ENCODE assay signal across 8 cellular contexts in genomic region chr14:94355191-94355794, GRCh38. TPM values are rescaled to one million over a fixed set of nuclear protein-coding genes. Genes with fewer than 3 reads are reported as not detected.
DNase-seq lines count a peak whose midpoint lies in the region; ATAC-seq and TF ChIP-seq lines count a peak whose summit lies in the region.

No MANE protein-coding gene starts in this region.

- ATAC-seq in left lobe of liver = peak; percentile 93

- intact Hi-C loops in vagina (cut with DNase I) = no loop called here

- H3K4me3 ChIP-seq in AG09309 (ENCODE audit: control insufficient read depth, low read depth, low read length) (no peak overlapping the region), HAP-1 (no peak overlapping the region), vagina (no peak overlapping the region)

- H3K9me3 ChIP-seq in HAP-1 = no peaks in the 10 kb centered on the region
- no peaks in the 10 kb centered on the region for H3K9me3 ChIP-seq in vagina

- H3K36me3 ChIP-seq in HAP-1 (replicated peaks) (no peaks in the 10 kb centered on the region), vagina (no peaks in the 10 kb centered on the region)

- H3K27me3 ChIP-seq in HAP-1 (ENCODE audit: low read depth) (no peaks in the 10 kb centered on the region), vagina (no peaks in the 10 kb centered on the region)

- H3K4me1 ChIP-seq in HAP-1 (peaks cover 16% of the 10 kb centered on the region), vagina (peaks cover 5% of the 10 kb centered on the region)

- in situ Hi-C loops in HAP-1 (cut with MboI; ENCODE audit: low sequenced_read_pairs) = no loop called here

- no peak for TF ChIP-seq POLR2A in vagina (IDR thresholded peaks at IDR 0.05)

- TF ChIP-seq CTCF in AG09309 (IDR thresholded peaks at IDR 0.05; ENCODE audit: control insufficient read depth, insufficient read depth, low read depth, low read length, missing control alignments) (peak; percentile 68), vagina (IDR thresholded peaks at IDR 0.05) (peak; percentile 11 to 48 (median 37))

- DNase-seq in AG09309 (ENCODE audit: low read depth) (no peak), HAP-1 (ENCODE audit: low spot score in 2 of 2) (peak; percentile 70 to 77), brain pericyte (ENCODE audit: low read depth, low spot score) (peak; percentile 43), left lobe of liver (ENCODE audit: low spot score) (peak; percentile 86), vagina (ENCODE audit: extremely low spot score in 2 of 2) (peak in 1 of 2 donors; percentile 85), NCI-H774 (lab: John Stamatoyannopoulos, UW) (no peak), DMS114 treated with DMSO at 0.1 percent for 48 hours (lab: John Stamatoyannopoulos, UW; ENCODE audit: unreplicated experiment) (no peak), retina (no peak)

- H3K27ac ChIP-seq in vagina = no peak overlapping the region

RNA-seq across cellular contexts. Expression of gene SERPINA2, which starts 11.2 kb away (rescaled TPM):
- not detected for total RNA-seq in left lobe of liver
- total RNA-seq in vagina = not detected

RNA-seq across cellular contexts. Expression of gene SERPINA6, which starts 32.2 kb away (rescaled TPM):
- total RNA-seq in left lobe of liver (155 TPM), vagina (not detected)

RNA-seq across cellular contexts. Expression of gene SERPINA1, which starts 33.1 kb away (rescaled TPM):
- total RNA-seq in left lobe of liver (17,840 TPM), vagina (6.1 TPM)

Comparison
In these comparisons a context has a peak if more than half of its experiments do, and no peak if none do; other contexts are left out.
1. DNase-seq: peak in HAP-1 (2 of 2), brain pericyte (single experiment) and left lobe of liver (single experiment); none in AG09309 (single experiment), NCI-H774 (single experiment), DMS114 treated with DMSO at 0.1 percent for 48 hours (single experiment) and retina (single experiment).
2. RNA of gene SERPINA6, which starts 32.2 kb away (total RNA-seq): 155 TPM in left lobe of liver (single experiment); not detected in vagina (single experiment); every median in the first group is over 100 times any median in the second.
3. RNA of gene SERPINA1, which starts 33.1 kb away (total RNA-seq): 17,840 TPM in left lobe of liver (single experiment); 6.1 TPM in vagina (single experiment); every median in the first group is over 1,000 times any median in the second.